ENCODE assay signal across 1 cellular context in the genomic region with DNA sequence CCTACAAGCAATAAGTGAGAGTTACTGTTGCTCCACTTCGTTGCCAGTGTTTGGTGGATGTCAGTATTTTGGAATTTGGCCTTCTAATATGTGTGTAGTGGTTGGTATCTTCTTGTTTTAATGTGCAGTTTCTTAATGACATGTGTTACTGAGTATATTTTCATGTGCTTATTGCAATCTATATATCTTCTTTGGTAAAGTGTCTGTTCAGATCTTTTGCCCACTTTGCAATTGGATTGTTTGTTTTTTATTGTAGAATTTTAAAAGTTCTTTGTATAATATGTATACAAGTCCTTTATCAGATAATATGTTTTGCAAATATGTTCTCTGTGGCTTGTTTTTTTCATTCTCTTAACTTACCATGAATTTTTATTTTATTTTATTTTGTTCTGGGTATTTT.
A peak's percentile ranks its signal among the peaks of the same experiment; 100 is the strongest.
TF ChIP-seq lines count a peak whose summit lies in the region.

No MANE protein-coding gene starts in this region.

TF ChIP-seq in HepG2, 621 proteins besides CTCF, POLR2A, EP300 and RAD21:
- TF ChIP-seq, protein P1, sequence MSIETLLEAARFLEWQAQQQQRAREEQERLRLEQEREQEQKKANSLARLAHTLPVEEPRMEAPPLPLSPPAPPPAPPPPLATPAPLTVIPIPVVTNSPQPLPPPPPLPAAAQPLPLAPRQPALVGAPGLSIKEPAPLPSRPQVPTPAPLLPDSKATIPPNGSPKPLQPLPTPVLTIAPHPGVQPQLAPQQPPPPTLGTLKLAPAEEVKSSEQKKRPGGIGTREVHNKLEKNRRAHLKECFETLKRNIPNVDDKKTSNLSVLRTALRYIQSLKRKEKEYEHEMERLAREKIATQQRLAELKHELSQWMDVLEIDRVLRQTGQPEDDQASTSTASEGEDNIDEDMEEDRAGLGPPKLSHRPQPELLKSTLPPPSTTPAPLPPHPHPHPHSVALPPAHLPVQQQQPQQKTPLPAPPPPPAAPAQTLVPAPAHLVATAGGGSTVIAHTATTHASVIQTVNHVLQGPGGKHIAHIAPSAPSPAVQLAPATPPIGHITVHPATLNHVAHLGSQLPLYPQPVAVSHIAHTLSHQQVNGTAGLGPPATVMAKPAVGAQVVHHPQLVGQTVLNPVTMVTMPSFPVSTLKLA (IDR thresholded peaks at IDR 0.05) = 0 out of 2 replicates have a peak, but pooled peaks have one; percentile 15
- TF ChIP-seq HNF4A (CRISPR knock-in tag; IDR thresholded peaks at IDR 0.05) (no peak), KLF13 (CRISPR knock-in tag; IDR thresholded peaks at IDR 0.05) (no peak), KDM4B (CRISPR knock-in tag; IDR thresholded peaks at IDR 0.05) (no peak), ZNF879 (CRISPR knock-in tag; IDR thresholded peaks at IDR 0.05) (no peak), ZNF746 (CRISPR knock-in tag; IDR thresholded peaks at IDR 0.05) (no peak), SRSF1 (optimal IDR thresholded peaks at IDR 0.05; ENCODE audit: low read depth, low read length) (no peak)
- TF ChIP-seq, protein P2, sequence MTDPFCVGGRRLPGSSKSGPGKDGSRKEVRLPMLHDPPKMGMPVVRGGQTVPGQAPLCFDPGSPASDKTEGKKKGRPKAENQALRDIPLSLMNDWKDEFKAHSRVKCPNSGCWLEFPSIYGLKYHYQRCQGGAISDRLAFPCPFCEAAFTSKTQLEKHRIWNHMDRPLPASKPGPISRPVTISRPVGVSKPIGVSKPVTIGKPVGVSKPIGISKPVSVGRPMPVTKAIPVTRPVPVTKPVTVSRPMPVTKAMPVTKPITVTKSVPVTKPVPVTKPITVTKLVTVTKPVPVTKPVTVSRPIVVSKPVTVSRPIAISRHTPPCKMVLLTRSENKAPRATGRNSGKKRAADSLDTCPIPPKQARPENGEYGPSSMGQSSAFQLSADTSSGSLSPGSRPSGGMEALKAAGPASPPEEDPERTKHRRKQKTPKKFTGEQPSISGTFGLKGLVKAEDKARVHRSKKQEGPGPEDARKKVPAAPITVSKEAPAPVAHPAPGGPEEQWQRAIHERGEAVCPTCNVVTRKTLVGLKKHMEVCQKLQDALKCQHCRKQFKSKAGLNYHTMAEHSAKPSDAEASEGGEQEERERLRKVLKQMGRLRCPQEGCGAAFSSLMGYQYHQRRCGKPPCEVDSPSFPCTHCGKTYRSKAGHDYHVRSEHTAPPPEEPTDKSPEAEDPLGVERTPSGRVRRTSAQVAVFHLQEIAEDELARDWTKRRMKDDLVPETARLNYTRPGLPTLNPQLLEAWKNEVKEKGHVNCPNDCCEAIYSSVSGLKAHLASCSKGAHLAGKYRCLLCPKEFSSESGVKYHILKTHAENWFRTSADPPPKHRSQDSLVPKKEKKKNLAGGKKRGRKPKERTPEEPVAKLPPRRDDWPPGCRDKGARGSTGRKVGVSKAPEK (CRISPR knock-in tag; IDR thresholded peaks at IDR 0.05; ENCODE audit: borderline replicate concordance) = no peak
TF ChIP-seq in HepG2: peak in this region for 1.
